In genomic region chr20:396252-396618, GRCh38 we compare ENCODE assay signal across 1 cellular context.
TF ChIP-seq lines count a peak whose summit lies in the region.

No MANE protein-coding gene starts in this region.

TF ChIP-seq in HepG2, 621 proteins besides CTCF, POLR2A, EP300 and RAD21 (continued from another document and continues in another):
- TF ChIP-seq JARID2 (CRISPR knock-in tag; IDR thresholded peaks at IDR 0.05; ENCODE audit: insufficient replicate concordance) (no peak), NFIB (CRISPR knock-in tag; IDR thresholded peaks at IDR 0.05; ENCODE audit: borderline replicate concordance) (0 out of 2 replicates have a peak, but pooled peaks have one; percentile 12), ZC3H4 (CRISPR knock-in tag; IDR thresholded peaks at IDR 0.05; ENCODE audit: borderline replicate concordance) (no peak), FIP1L1 (IDR thresholded peaks at IDR 0.05; ENCODE audit: borderline replicate concordance, insufficient read depth, low read depth, low read length) (no peak), ZNF253 (CRISPR knock-in tag; IDR thresholded peaks at IDR 0.05; ENCODE audit: borderline replicate concordance) (no peak), IRF9 (CRISPR knock-in tag; IDR thresholded peaks at IDR 0.05; ENCODE audit: borderline replicate concordance) (no peak), ZNF335 (CRISPR knock-in tag; IDR thresholded peaks at IDR 0.05) (no peak), ZNF557 (CRISPR knock-in tag; IDR thresholded peaks at IDR 0.05) (no peak), ZMAT5 (CRISPR knock-in tag; IDR thresholded peaks at IDR 0.05; ENCODE audit: borderline replicate concordance, low read depth) (no peak), TRIM22 (IDR thresholded peaks at IDR 0.05) (no peak), ARID4A (CRISPR knock-in tag; IDR thresholded peaks at IDR 0.05; ENCODE audit: borderline replicate concordance) (no peak), KDM1A (CRISPR knock-in tag; IDR thresholded peaks at IDR 0.05) (no peak), SMARCE1 (IDR thresholded peaks at IDR 0.05; ENCODE audit: borderline replicate concordance) (no peak), ZNF207 (IDR thresholded peaks at IDR 0.05; ENCODE audit: borderline replicate concordance) (no peak), STAT5B (CRISPR knock-in tag; IDR thresholded peaks at IDR 0.05) (no peak), ZNF484 (CRISPR knock-in tag; IDR thresholded peaks at IDR 0.05; ENCODE audit: borderline replicate concordance, low read depth) (no peak), AKNA (CRISPR knock-in tag; IDR thresholded peaks at IDR 0.05; ENCODE audit: borderline replicate concordance) (no peak), ZNF580 (CRISPR knock-in tag; IDR thresholded peaks at IDR 0.05; ENCODE audit: borderline replicate concordance, low read depth) (no peak), TRIM24 (CRISPR knock-in tag; IDR thresholded peaks at IDR 0.05) (no peak), AKAP8 (CRISPR knock-in tag; IDR thresholded peaks at IDR 0.05) (peak; percentile 56; the same call in 1 of the 2 replicates), ZBTB38 (CRISPR knock-in tag; IDR thresholded peaks at IDR 0.05) (peak; percentile 100), ZNF34 (CRISPR knock-in tag; IDR thresholded peaks at IDR 0.05; ENCODE audit: borderline replicate concordance) (no peak), SMAD1 (CRISPR knock-in tag; IDR thresholded peaks at IDR 0.05; ENCODE audit: borderline replicate concordance, low read depth) (no peak; the same call in 1 of the 2 replicates), NCOR1 (IDR thresholded peaks at IDR 0.05; ENCODE audit: borderline replicate concordance, low read length) (no peak), SOX6 (IDR thresholded peaks at IDR 0.05) (no peak), SOX6 (CRISPR knock-in tag; IDR thresholded peaks at IDR 0.05) (no peak), NR2F2 (IDR thresholded peaks at IDR 0.05; ENCODE audit: borderline replicate concordance, low read depth) (no peak), SKIL (CRISPR knock-in tag; IDR thresholded peaks at IDR 0.05; ENCODE audit: borderline replicate concordance) (no peak), ZFP1 (CRISPR knock-in tag; IDR thresholded peaks at IDR 0.05) (no peak), RNF219 (CRISPR knock-in tag; IDR thresholded peaks at IDR 0.05) (no peak), PRMT3 (CRISPR knock-in tag; IDR thresholded peaks at IDR 0.05; ENCODE audit: borderline replicate concordance, low read depth) (no peak), ZSCAN25 (CRISPR knock-in tag; IDR thresholded peaks at IDR 0.05) (no peak), ZFP41 (CRISPR knock-in tag; IDR thresholded peaks at IDR 0.05; ENCODE audit: borderline replicate concordance) (no peak), ZBTB7A (CRISPR knock-in tag; IDR thresholded peaks at IDR 0.05) (no peak), SMAD9 (CRISPR knock-in tag; IDR thresholded peaks at IDR 0.05) (no peak), SAP130 (CRISPR knock-in tag; IDR thresholded peaks at IDR 0.05; ENCODE audit: low read depth) (no peak), RBM39 (IDR thresholded peaks at IDR 0.05; ENCODE audit: low read depth, low read length, poor library complexity, severe bottlenecking) (peak; percentile 70), ZNF3 (CRISPR knock-in tag; IDR thresholded peaks at IDR 0.05) (no peak), EHMT2 (IDR thresholded peaks at IDR 0.05; ENCODE audit: borderline replicate concordance, low read depth, low read length) (no peak), PRDM15 (CRISPR knock-in tag; IDR thresholded peaks at IDR 0.05) (no peak), ZNF124 (CRISPR knock-in tag; IDR thresholded peaks at IDR 0.05) (no peak), HOXA5 (CRISPR knock-in tag; IDR thresholded peaks at IDR 0.05) (no peak), ZNF496 (CRISPR knock-in tag; IDR thresholded peaks at IDR 0.05; ENCODE audit: insufficient replicate concordance) (no peak), NONO (IDR thresholded peaks at IDR 0.05) (no peak), NONO (CRISPR knock-in tag; conservative IDR thresholded peaks at IDR 0.05) (no peak)
